ENCODE assay signal across 1 cellular context in the genomic region with DNA sequence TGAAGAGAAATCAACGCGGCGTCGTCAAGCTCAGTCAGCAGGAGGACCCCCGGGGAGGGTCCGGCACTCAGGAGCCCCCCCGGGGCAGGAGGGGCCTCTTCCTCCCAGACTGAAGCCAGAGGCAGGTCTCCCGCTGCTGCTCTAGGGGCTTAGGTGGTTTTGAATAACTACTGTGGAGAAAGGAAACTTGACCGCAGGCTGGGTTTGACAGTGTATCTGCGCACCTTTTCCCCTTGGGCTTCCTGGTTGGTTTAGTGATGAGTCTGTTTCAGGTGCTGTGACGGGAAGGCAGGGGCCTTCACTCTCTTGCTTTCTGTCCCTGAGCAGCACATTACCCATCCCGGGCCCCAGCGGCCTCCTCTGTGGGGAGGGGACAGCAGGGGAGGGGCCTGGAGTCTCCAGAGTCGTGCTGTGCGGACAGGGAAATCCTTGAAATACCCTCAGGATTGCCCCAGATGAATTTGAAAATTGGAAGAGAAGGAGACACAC.
TF ChIP-seq lines count a peak whose summit lies in the region.

No MANE protein-coding gene starts in this region.

TF ChIP-seq in GM23338, 12 proteins besides CTCF, POLR2A, EP300 and RAD21:
- TF ChIP-seq EZH2 (IDR thresholded peaks at IDR 0.05; ENCODE audit: low read depth, unreplicated experiment), result no peak
- TF ChIP-seq EZH2phosphoT487 (IDR thresholded peaks at IDR 0.05; ENCODE audit: unreplicated experiment), result no peak
- no peak for TF ChIP-seq ZNF114 (CRISPR knock-in tag; IDR thresholded peaks at IDR 0.05)
- no peak for TF ChIP-seq CREB1 (CRISPR knock-in tag; IDR thresholded peaks at IDR 0.05; ENCODE audit: low read depth)
- TF ChIP-seq POLR2AphosphoS5 (IDR thresholded peaks at IDR 0.05; ENCODE audit: low read depth), result no peak
- no peak for TF ChIP-seq NANOG (IDR thresholded peaks at IDR 0.05; ENCODE audit: borderline replicate concordance)
- no peak for TF ChIP-seq ZNF331 (CRISPR knock-in tag; IDR thresholded peaks at IDR 0.05; ENCODE audit: low read depth)
- TF ChIP-seq, protein P1, sequence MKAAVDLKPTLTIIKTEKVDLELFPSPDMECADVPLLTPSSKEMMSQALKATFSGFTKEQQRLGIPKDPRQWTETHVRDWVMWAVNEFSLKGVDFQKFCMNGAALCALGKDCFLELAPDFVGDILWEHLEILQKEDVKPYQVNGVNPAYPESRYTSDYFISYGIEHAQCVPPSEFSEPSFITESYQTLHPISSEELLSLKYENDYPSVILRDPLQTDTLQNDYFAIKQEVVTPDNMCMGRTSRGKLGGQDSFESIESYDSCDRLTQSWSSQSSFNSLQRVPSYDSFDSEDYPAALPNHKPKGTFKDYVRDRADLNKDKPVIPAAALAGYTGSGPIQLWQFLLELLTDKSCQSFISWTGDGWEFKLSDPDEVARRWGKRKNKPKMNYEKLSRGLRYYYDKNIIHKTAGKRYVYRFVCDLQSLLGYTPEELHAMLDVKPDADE (IDR thresholded peaks at IDR 0.05), result no peak
- TF ChIP-seq STAT1 (IDR thresholded peaks at IDR 0.05; ENCODE audit: unreplicated experiment), result no peak
- TF ChIP-seq, protein P2, sequence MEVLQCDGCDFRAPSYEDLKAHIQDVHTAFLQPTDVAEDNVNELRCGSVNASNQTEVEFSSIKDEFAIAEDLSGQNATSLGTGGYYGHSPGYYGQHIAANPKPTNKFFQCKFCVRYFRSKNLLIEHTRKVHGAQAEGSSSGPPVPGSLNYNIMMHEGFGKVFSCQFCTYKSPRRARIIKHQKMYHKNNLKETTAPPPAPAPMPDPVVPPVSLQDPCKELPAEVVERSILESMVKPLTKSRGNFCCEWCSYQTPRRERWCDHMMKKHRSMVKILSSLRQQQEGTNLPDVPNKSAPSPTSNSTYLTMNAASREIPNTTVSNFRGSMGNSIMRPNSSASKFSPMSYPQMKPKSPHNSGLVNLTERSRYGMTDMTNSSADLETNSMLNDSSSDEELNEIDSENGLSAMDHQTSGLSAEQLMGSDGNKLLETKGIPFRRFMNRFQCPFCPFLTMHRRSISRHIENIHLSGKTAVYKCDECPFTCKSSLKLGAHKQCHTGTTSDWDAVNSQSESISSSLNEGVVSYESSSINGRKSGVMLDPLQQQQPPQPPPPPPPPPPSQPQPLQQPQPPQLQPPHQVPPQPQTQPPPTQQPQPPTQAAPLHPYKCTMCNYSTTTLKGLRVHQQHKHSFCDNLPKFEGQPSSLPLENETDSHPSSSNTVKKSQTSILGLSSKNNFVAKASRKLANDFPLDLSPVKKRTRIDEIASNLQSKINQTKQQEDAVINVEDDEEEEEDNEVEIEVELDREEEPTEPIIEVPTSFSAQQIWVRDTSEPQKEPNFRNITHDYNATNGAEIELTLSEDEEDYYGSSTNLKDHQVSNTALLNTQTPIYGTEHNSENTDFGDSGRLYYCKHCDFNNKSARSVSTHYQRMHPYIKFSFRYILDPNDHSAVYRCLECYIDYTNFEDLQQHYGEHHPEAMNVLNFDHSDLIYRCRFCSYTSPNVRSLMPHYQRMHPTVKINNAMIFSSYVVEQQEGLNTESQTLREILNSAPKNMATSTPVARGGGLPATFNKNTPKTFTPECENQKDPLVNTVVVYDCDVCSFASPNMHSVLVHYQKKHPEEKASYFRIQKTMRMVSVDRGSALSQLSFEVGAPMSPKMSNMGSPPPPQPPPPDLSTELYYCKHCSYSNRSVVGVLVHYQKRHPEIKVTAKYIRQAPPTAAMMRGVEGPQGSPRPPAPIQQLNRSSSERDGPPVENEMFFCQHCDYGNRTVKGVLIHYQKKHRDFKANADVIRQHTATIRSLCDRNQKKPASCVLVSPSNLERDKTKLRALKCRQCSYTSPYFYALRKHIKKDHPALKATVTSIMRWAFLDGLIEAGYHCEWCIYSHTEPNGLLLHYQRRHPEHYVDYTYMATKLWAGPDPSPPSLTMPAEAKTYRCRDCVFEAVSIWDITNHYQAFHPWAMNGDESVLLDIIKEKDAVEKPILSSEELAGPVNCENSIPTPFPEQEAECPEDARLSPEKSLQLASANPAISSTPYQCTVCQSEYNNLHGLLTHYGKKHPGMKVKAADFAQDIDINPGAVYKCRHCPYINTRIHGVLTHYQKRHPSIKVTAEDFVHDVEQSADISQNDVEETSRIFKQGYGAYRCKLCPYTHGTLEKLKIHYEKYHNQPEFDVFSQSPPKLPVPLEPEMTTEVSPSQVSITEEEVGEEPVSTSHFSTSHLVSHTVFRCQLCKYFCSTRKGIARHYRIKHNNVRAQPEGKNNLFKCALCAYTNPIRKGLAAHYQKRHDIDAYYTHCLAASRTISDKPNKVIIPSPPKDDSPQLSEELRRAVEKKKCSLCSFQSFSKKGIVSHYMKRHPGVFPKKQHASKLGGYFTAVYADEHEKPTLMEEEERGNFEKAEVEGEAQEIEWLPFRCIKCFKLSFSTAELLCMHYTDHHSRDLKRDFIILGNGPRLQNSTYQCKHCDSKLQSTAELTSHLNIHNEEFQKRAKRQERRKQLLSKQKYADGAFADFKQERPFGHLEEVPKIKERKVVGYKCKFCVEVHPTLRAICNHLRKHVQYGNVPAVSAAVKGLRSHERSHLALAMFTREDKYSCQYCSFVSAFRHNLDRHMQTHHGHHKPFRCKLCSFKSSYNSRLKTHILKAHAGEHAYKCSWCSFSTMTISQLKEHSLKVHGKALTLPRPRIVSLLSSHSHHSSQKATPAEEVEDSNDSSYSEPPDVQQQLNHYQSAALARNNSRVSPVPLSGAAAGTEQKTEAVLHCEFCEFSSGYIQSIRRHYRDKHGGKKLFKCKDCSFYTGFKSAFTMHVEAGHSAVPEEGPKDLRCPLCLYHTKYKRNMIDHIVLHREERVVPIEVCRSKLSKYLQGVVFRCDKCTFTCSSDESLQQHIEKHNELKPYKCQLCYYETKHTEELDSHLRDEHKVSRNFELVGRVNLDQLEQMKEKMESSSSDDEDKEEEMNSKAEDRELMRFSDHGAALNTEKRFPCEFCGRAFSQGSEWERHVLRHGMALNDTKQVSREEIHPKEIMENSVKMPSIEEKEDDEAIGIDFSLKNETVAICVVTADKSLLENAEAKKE (CRISPR knock-in tag; IDR thresholded peaks at IDR 0.05), result no peak
- TF ChIP-seq JUNB (IDR thresholded peaks at IDR 0.05; ENCODE audit: unreplicated experiment), result no peak
- TF ChIP-seq, protein P3, sequence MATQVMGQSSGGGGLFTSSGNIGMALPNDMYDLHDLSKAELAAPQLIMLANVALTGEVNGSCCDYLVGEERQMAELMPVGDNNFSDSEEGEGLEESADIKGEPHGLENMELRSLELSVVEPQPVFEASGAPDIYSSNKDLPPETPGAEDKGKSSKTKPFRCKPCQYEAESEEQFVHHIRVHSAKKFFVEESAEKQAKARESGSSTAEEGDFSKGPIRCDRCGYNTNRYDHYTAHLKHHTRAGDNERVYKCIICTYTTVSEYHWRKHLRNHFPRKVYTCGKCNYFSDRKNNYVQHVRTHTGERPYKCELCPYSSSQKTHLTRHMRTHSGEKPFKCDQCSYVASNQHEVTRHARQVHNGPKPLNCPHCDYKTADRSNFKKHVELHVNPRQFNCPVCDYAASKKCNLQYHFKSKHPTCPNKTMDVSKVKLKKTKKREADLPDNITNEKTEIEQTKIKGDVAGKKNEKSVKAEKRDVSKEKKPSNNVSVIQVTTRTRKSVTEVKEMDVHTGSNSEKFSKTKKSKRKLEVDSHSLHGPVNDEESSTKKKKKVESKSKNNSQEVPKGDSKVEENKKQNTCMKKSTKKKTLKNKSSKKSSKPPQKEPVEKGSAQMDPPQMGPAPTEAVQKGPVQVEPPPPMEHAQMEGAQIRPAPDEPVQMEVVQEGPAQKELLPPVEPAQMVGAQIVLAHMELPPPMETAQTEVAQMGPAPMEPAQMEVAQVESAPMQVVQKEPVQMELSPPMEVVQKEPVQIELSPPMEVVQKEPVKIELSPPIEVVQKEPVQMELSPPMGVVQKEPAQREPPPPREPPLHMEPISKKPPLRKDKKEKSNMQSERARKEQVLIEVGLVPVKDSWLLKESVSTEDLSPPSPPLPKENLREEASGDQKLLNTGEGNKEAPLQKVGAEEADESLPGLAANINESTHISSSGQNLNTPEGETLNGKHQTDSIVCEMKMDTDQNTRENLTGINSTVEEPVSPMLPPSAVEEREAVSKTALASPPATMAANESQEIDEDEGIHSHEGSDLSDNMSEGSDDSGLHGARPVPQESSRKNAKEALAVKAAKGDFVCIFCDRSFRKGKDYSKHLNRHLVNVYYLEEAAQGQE (IDR thresholded peaks at IDR 0.05; ENCODE audit: unreplicated experiment), result no peak
